8 cellular contexts compared by ENCODE assay signal in genomic region chr10:43137701-43137970, GRCh38. TPM values are rescaled to one million over a fixed set of nuclear protein-coding genes. Genes with fewer than 3 reads are reported as not detected.
DNase-seq lines count a peak whose midpoint lies in the region; ATAC-seq and TF ChIP-seq lines count a peak whose summit lies in the region.

No MANE protein-coding gene starts in this region.

- intact Hi-C loops in psoas muscle (cut with DNase I), result no loop called here

- no peak overlapping the region for H3K27ac ChIP-seq in OCI-LY1 (ENCODE audit: low read depth, low read length, poor library complexity, severe bottlenecking)
- peak overlapping the region; percentile 83 for H3K27ac ChIP-seq in psoas muscle

- TF ChIP-seq CTCF in GM12875 (IDR thresholded peaks at IDR 0.05; ENCODE audit: borderline replicate concordance, insufficient read depth, low read depth, low read length) (no peak), OCI-LY1 (IDR thresholded peaks at IDR 0.05; ENCODE audit: low read length) (no peak), astrocyte of the spinal cord (IDR thresholded peaks at IDR 0.05; ENCODE audit: low read depth, low read length) (no peak), psoas muscle (IDR thresholded peaks at IDR 0.05) (no peak)

- H3K36me3 ChIP-seq in OCI-LY1 (ENCODE audit: insufficient read depth, low read length) (no peaks in the 10 kb centered on the region; the same call in 1 of the 2 replicates), psoas muscle (ENCODE audit: insufficient read depth in 1 of 2, low read depth in 1 of 2) (no peaks in the 10 kb centered on the region)

- DNase-seq in astrocyte of the spinal cord (ENCODE audit: low read depth, low spot score), result peak; percentile 60
- peak in 35 of 51 donors; percentile 17 to 87 (median 51) for DNase-seq in hypothalamus (lab: John Stamatoyannopoulos, UW)
- peak; percentile 68 to 70 for DNase-seq in psoas muscle
- no peak for DNase-seq in amniotic stem cell (lab: John Stamatoyannopoulos, UW)
- no peak for DNase-seq in NCI-H1048 (lab: John Stamatoyannopoulos, UW)

- H3K4me2 ChIP-seq in OCI-LY1 (ENCODE audit: low read length), result peak overlapping the region; percentile 83

- H3K9me2 ChIP-seq in OCI-LY1 (ENCODE audit: low read depth, low read length), result no peaks in the 10 kb centered on the region

- H3K4me1 ChIP-seq in OCI-LY1 (ENCODE audit: insufficient read depth, low read length, severe bottlenecking), result peaks cover 35% of the 10 kb centered on the region
- H3K4me1 ChIP-seq in psoas muscle, result peaks cover 15% of the 10 kb centered on the region

- 0 to 1% (median 0%) methylated on average over 24 to 28 of the region's 28 CpGs for WGBS in psoas muscle, 3 donors

- peaks cover 2% of the 10 kb centered on the region; the same call in 1 of the 2 replicates for H3K27me3 ChIP-seq in OCI-LY1 (ENCODE audit: insufficient read depth, low read length)
- H3K27me3 ChIP-seq in psoas muscle (ENCODE audit: insufficient read depth in 3 of 3, low read length in 2 of 3), result no peaks in the 10 kb centered on the region

- in situ Hi-C loops in astrocyte of the spinal cord (cut with HindIII; ENCODE audit: low sequenced_read_pairs), result no loop called here

- no peaks in the 10 kb centered on the region for H3K79me2 ChIP-seq in OCI-LY1 (ENCODE audit: insufficient read depth, low read length)

- no peaks in the 10 kb centered on the region for H3K9me3 ChIP-seq in OCI-LY1 (ENCODE audit: low read length)
- no peaks in the 10 kb centered on the region for H3K9me3 ChIP-seq in psoas muscle

- peak overlapping the region; percentile 87 for H3K4me3 ChIP-seq in GM12875 (ENCODE audit: low read depth, low read length)
- peak overlapping the region; percentile 89 for H3K4me3 ChIP-seq in OCI-LY1 (ENCODE audit: low read depth, low read length, poor library complexity, severe bottlenecking)
- H3K4me3 ChIP-seq in astrocyte of the spinal cord (ENCODE audit: low read depth, low read length), result peak overlapping the region; percentile 87
- peak overlapping the region; percentile 73 for H3K4me3 ChIP-seq in psoas muscle

- H3F3A ChIP-seq in OCI-LY1 (ENCODE audit: insufficient read depth, low read length), result no peaks in the 10 kb centered on the region

- H3K9ac ChIP-seq in OCI-LY1 (ENCODE audit: low read length), result peak overlapping the region; percentile 80

- H4K20me1 ChIP-seq in OCI-LY1 (ENCODE audit: insufficient read depth, low read length), result no peaks in the 10 kb centered on the region

- peak; percentile 17 for ATAC-seq in HG02642 (IDR thresholded peaks at IDR 0.05; ENCODE audit: poor library complexity, unreplicated experiment)
- ATAC-seq in psoas muscle, result peak; percentile 73 to 82 (median 78)

- no peak overlapping the region for H2AFZ ChIP-seq in OCI-LY1 (ENCODE audit: low read length)

RNA-seq across cellular contexts. Expression of gene CSGALNACT2, which starts 0.6 kb away (rescaled TPM):
- 10 to 100 TPM; 14.1 to 23.4 (median 18.2) TPM for total RNA-seq in psoas muscle
- polyA plus RNA-seq in psoas muscle, result 10 to 100 TPM; 10.2 to 33.1 (median 23.0) TPM

Comparison
In these comparisons a context has a peak if more than half of its experiments do, and no peak if none do; other contexts are left out.
1. DNase-seq: peak in astrocyte of the spinal cord (single experiment), hypothalamus (35 of 51) and psoas muscle (2 of 2); none in amniotic stem cell (single experiment) and NCI-H1048 (single experiment).
2. Peak in every context shown above with its lines, with median percentiles within 50 percentile points of each other: H3K4me3 ChIP-seq.